18 cellular contexts compared by ENCODE assay signal in the genomic region with DNA sequence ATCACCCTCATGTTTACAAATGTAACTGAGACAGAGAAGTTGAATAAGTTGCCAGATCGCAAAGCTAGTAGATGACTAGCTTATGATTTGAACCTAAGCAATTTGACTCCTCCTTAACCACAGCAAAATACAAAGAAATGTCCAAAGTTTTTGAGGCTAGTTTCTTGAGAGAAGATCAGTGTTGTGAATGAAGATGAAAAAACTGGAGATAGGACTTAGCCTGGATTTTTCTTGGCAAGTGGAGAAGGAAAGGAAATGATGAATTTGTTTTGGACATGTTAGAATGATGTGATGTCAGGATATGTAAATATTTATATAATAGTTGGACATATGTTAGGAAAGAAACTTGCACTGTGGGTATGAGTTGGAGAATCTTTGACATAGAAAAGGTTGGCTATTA.
DNase-seq lines count a peak whose midpoint lies in the region; ATAC-seq and TF ChIP-seq lines count a peak whose summit lies in the region.
"Had no signal": no experiment of that assay in that cellular context is flagged by ENCODE, and none has a peak within 500 bp of the region (broad histone marks: within the 10 kb centered on the region; RNA-seq: fewer than 3 reads in every experiment).

No MANE protein-coding gene starts in this region.

- no peaks in the 10 kb centered on the region for H3K79me2 ChIP-seq in Karpas-422 (ENCODE audit: low read length)

- TF ChIP-seq CTCF in mucosa of descending colon (IDR thresholded peaks at IDR 0.05) (no peak), tibial artery (IDR thresholded peaks at IDR 0.05) (no peak)

- no peak overlapping the region for H2AFZ ChIP-seq in Karpas-422 (ENCODE audit: low read length)
- H2AFZ ChIP-seq: PC-9 had no signal

- peak; percentile 51 for ATAC-seq in mucosa of descending colon
- no peak for ATAC-seq in HG02970 (IDR thresholded peaks at IDR 0.05; ENCODE audit: low FRiP score, unreplicated experiment)
- ATAC-seq: gastrocnemius medialis, left lobe of liver, sciatic nerve had no signal

- H3K27ac ChIP-seq in SK-N-MC (peak overlapping the region; percentile 71), epithelial cell of prostate (peak overlapping the region; percentile 83), tibial artery (no peak overlapping the region), Karpas-422 (ENCODE audit: low read length) (no peak overlapping the region)
- H3K27ac ChIP-seq: gastrocnemius medialis, PC-9 had no signal

- no peaks in the 10 kb centered on the region for H3K27me3 ChIP-seq in tibial artery
- H3K27me3 ChIP-seq in Karpas-422 (ENCODE audit: low read length): no peaks in the 10 kb centered on the region
- H3K27me3 ChIP-seq: gastrocnemius medialis had no signal

- no peaks in the 10 kb centered on the region for H3K9me2 ChIP-seq in Karpas-422 (replicated peaks; ENCODE audit: insufficient read depth, low read length)

- H3K9ac ChIP-seq in SK-N-MC (ENCODE audit: insufficient read length) (no peak overlapping the region), Karpas-422 (ENCODE audit: low read length) (no peak overlapping the region)

- no peak overlapping the region for H3K4me2 ChIP-seq in Karpas-422 (ENCODE audit: low read depth, low read length, poor library complexity, severe bottlenecking)
- H3K4me2 ChIP-seq: PC-9 had no signal

- H3K4me3 ChIP-seq in SK-N-MC: no peak overlapping the region
- no peak overlapping the region for H3K4me3 ChIP-seq in mucosa of descending colon
- no peak overlapping the region for H3K4me3 ChIP-seq in tibial artery
- no peak overlapping the region for H3K4me3 ChIP-seq in Karpas-422 (ENCODE audit: low read length)
- H3K4me3 ChIP-seq: gastrocnemius medialis, PC-9 had no signal

- DNase-seq in ELR (ENCODE audit: low read depth) (peak; percentile 60), SK-N-MC (ENCODE audit: low read depth, low spot score) (no peak), epithelial cell of prostate (ENCODE audit: low read depth, low spot score) (peak; percentile 22), mucosa of descending colon (no peak), tibial artery (no peak), Karpas-422 (no peak)
- DNase-seq in activated T-cell treated with anti-CD3 and anti-CD28 coated beads, Interleukin-2, amount 50 U/mL, for 48 hours: no peak
- DNase-seq: activated CD4-positive, alpha-beta T cell treated with anti-CD3 and anti-CD28 coated beads, Interleukin-2, amount 10 ng/mL, durations not matched to agents 7 days and 5 days; activated CD8-positive, alpha-beta memory T cell treated with anti-CD3 and anti-CD28 coated beads, Interleukin-2, amount 50 U/mL, for 48 hours; activated naive CD4-positive, alpha-beta T cell treated with Interleukin-2 at 50 U/mL for 16 hours; gastrocnemius medialis; NCI-H526 treated with DMSO at 0.1 percent for 48 hours; PC-9; substantia nigra; SW 1271 had no signal

- intact Hi-C loops in mucosa of descending colon (cut with DNase I, micrococcal nuclease): no loop called here
- intact Hi-C loops in tibial artery (cut with DNase I; ENCODE audit: low total_unique reads): no loop called here

- no peaks in the 10 kb centered on the region for H4K20me1 ChIP-seq in Karpas-422 (ENCODE audit: insufficient read depth, low read depth, low read length)

- peaks cover 5% of the 10 kb centered on the region for H3K4me1 ChIP-seq in mucosa of descending colon (ENCODE audit: low read depth)
- no peaks in the 10 kb centered on the region for H3K4me1 ChIP-seq in tibial artery
- no peaks in the 10 kb centered on the region for H3K4me1 ChIP-seq in Karpas-422 (ENCODE audit: low read length)
- H3K4me1 ChIP-seq: gastrocnemius medialis had no signal

- H3K36me3 ChIP-seq in SK-N-MC (ENCODE audit: insufficient read depth, low read length) (no peaks in the 10 kb centered on the region), mucosa of descending colon (ENCODE audit: low read depth) (no peaks in the 10 kb centered on the region), tibial artery (no peaks in the 10 kb centered on the region), Karpas-422 (ENCODE audit: insufficient read depth, low read length) (no peaks in the 10 kb centered on the region)
- H3K36me3 ChIP-seq: gastrocnemius medialis had no signal

- H3K9me3 ChIP-seq in SK-N-MC (ENCODE audit: low read depth, low read length): peaks cover 2% of the 10 kb centered on the region; the same call in 1 of the 2 replicates
- no peaks in the 10 kb centered on the region for H3K9me3 ChIP-seq in mucosa of descending colon
- H3K9me3 ChIP-seq in tibial artery: no peaks in the 10 kb centered on the region
- H3K9me3 ChIP-seq in Karpas-422 (ENCODE audit: low read length): no peaks in the 10 kb centered on the region
- H3K9me3 ChIP-seq: gastrocnemius medialis had no signal

Comparison
In these comparisons a context has a peak if more than half of its experiments do, and no peak if none do; other contexts are left out.
1. DNase-seq: peak in ELR (single experiment) and epithelial cell of prostate (single experiment); none in SK-N-MC (single experiment), mucosa of descending colon (0 of 3), tibial artery (0 of 2), Karpas-422 (single experiment) and activated T-cell treated with anti-CD3 and anti-CD28 coated beads, Interleukin-2, amount 50 U/mL, for 48 hours (0 of 2).
2. H3K27ac ChIP-seq: peak in SK-N-MC (single experiment) and epithelial cell of prostate (single experiment); none in tibial artery (0 of 2) and Karpas-422 (single experiment).